ENCODE assay signal across 24 cellular contexts in genomic region chr4:25433966-25434667, GRCh38.
"Had no signal": no experiment of that assay in that cellular context is flagged by ENCODE, and none has a peak within 500 bp of the region (broad histone marks: within the 10 kb centered on the region; RNA-seq: fewer than 3 reads in every experiment).

No MANE protein-coding gene starts in this region.

- H3K36me3 Mint-ChIP-seq: type B pancreatic cell had no signal

- H3K4me3 ChIP-seq: colonic mucosa, gastrocnemius medialis, hepatocyte, left lung, pancreas, right lobe of liver, testis, tibial artery had no signal

- H3K4me2 ChIP-seq: hepatocyte had no signal

- H3K4me3 Mint-ChIP-seq: central memory CD8-positive, alpha-beta T cell; effector memory CD8-positive, alpha-beta T cell; naive thymus-derived CD4-positive, alpha-beta T cell; nephron; type B pancreatic cell had no signal

- H3K27ac ChIP-seq: colonic mucosa, gastrocnemius medialis, hepatocyte, left lung, pancreas, right lobe of liver, testis, tibial artery had no signal

- DNase-seq: colonic mucosa; effector memory CD8-positive, alpha-beta T cell; erythroblast; gastrocnemius medialis; left cardiac atrium; left lung; mesendoderm; midbrain; naive thymus-derived CD4-positive, alpha-beta T cell; occipital lobe; pancreas; retina; right lobe of liver; small intestine; stimulated activated CD4-positive, alpha-beta T cell treated with anti-CD3 and anti-CD28 coated beads, Interleukin-15, amount 100 ng/mL, for 24 hours; stimulated activated CD4-positive, alpha-beta T cell treated with anti-CD3 and anti-CD28 coated beads, Interleukin-2, amount 100 ng/mL, for 48 hours; stimulated activated naive CD4-positive, alpha-beta T cell; substantia nigra; testis had no signal

- H3K9me3 ChIP-seq: colonic mucosa, gastrocnemius medialis, pancreas, right lobe of liver, testis had no signal

- H3K36me3 ChIP-seq: colonic mucosa, gastrocnemius medialis, left lung, pancreas, right lobe of liver, tibial artery had no signal

- H3K9me3 Mint-ChIP-seq: central memory CD8-positive, alpha-beta T cell; effector memory CD8-positive, alpha-beta T cell; nephron; type B pancreatic cell had no signal

- H3K27me3 Mint-ChIP-seq: central memory CD8-positive, alpha-beta T cell; effector memory CD8-positive, alpha-beta T cell; naive thymus-derived CD4-positive, alpha-beta T cell; type B pancreatic cell had no signal

- H3K27ac Mint-ChIP-seq: effector memory CD8-positive, alpha-beta T cell; naive thymus-derived CD4-positive, alpha-beta T cell; nephron; type B pancreatic cell had no signal

- ATAC-seq: effector memory CD8-positive, alpha-beta T cell; gastrocnemius medialis; left cardiac atrium; left lung; naive thymus-derived CD4-positive, alpha-beta T cell had no signal

- H3K4me1 Mint-ChIP-seq: central memory CD8-positive, alpha-beta T cell; naive thymus-derived CD4-positive, alpha-beta T cell; nephron had no signal

- H3K79me2 ChIP-seq: hepatocyte had no signal

- H3K4me1 ChIP-seq: colonic mucosa, left lung, pancreas, right lobe of liver, testis, tibial artery had no signal

- H2AFZ ChIP-seq: hepatocyte had no signal

- H3K27me3 ChIP-seq: colonic mucosa, gastrocnemius medialis, hepatocyte, left lung, pancreas, right lobe of liver, testis, tibial artery had no signal
